14 cellular contexts compared by ENCODE assay signal in genomic region chr3:4162132-4162531, GRCh38.
"Had no signal": no experiment of that assay in that cellular context is flagged by ENCODE, and none has a peak within 500 bp of the region (broad histone marks: within the 10 kb centered on the region; RNA-seq: fewer than 3 reads in every experiment).

No MANE protein-coding gene starts in this region.

- FAIRE-seq: frontal cortex, keratinocyte had no signal

- H3K27me3 ChIP-seq: dorsolateral prefrontal cortex, heart left ventricle, right lobe of liver, vagina had no signal

- H3K27ac ChIP-seq: dorsolateral prefrontal cortex, heart left ventricle, right lobe of liver, vagina had no signal

- H3K9me3 ChIP-seq: right lobe of liver, vagina had no signal

- ATAC-seq: naive thymus-derived CD8-positive, alpha-beta T cell; right lobe of liver; stimulated activated naive B cell treated with anti-CD40 and anti-IgM and Interleukin-4, amounts not matched to agents 10 μg/mL and 1 μg/mL and 100 μg/mL, for 72 hours had no signal

- H3K4me1 ChIP-seq: right lobe of liver, vagina had no signal

- H3K36me3 ChIP-seq: heart left ventricle, right lobe of liver, vagina had no signal

- H3K4me3 ChIP-seq: dorsolateral prefrontal cortex, heart left ventricle, right lobe of liver, vagina had no signal

- DNase-seq: cortex of kidney; dorsolateral prefrontal cortex; effector CD8-positive, alpha-beta T cell; immature natural killer cell; mammary epithelial cell; naive thymus-derived CD8-positive, alpha-beta T cell; right lobe of liver; stimulated activated CD4-positive, alpha-beta T cell treated with anti-CD3 and anti-CD28 coated beads, Interleukin-2, amount 100 ng/mL, for 24 hours; stimulated activated CD4-positive, alpha-beta T cell treated with anti-CD3 and anti-CD28 coated beads, Interleukin-4, amount 100 ng/mL, for 4 hours; stimulated activated naive B cell treated with anti-CD40 and anti-IgM and Interleukin-4, amounts not matched to agents 10 μg/mL and 1 μg/mL and 100 μg/mL, for 72 hours had no signal
